ENCODE assay signal across 1 cellular context in the genomic region with DNA sequence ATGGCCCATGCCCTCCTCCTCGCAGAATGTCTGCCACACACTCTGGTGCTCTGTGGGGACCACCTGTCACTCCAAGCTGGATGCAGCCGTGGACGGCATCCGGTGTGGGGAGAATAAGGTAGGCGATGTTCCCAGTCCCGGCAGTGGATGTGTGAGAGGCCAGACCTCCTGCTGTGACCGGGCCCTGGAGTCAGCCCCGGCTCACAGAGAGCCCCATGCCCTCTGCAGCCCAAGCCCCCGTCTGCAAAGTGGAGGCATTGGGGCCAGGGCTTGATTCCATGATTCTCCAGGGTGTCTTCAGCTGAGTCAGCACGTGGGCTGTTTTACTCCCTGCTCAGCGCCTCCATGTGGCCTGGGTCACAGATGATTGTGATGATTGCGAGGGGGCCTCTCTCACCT.
TF ChIP-seq lines count a peak whose summit lies in the region.

No MANE protein-coding gene starts in this region.

TF ChIP-seq in HCT116, 20 proteins besides CTCF, POLR2A, EP300 and RAD21 (continued from another document):
- TF ChIP-seq, protein P1, sequence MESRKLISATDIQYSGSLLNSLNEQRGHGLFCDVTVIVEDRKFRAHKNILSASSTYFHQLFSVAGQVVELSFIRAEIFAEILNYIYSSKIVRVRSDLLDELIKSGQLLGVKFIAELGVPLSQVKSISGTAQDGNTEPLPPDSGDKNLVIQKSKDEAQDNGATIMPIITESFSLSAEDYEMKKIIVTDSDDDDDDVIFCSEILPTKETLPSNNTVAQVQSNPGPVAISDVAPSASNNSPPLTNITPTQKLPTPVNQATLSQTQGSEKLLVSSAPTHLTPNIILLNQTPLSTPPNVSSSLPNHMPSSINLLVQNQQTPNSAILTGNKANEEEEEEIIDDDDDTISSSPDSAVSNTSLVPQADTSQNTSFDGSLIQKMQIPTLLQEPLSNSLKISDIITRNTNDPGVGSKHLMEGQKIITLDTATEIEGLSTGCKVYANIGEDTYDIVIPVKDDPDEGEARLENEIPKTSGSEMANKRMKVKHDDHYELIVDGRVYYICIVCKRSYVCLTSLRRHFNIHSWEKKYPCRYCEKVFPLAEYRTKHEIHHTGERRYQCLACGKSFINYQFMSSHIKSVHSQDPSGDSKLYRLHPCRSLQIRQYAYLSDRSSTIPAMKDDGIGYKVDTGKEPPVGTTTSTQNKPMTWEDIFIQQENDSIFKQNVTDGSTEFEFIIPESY (IDR thresholded peaks at IDR 0.05; ENCODE audit: extremely low read depth, insufficient replicate concordance, low read length): no peak
- no peak for TF ChIP-seq EZH2phosphoT487 (IDR thresholded peaks at IDR 0.05; ENCODE audit: borderline replicate concordance)
- no peak for TF ChIP-seq ELF1 (IDR thresholded peaks at IDR 0.05; ENCODE audit: borderline replicate concordance, low read depth)
- no peak for TF ChIP-seq JUND (IDR thresholded peaks at IDR 0.05)
- TF ChIP-seq POLR2AphosphoS5 (IDR thresholded peaks at IDR 0.05; ENCODE audit: low read depth, low read length): no peak
- TF ChIP-seq EGR1 (IDR thresholded peaks at IDR 0.05; ENCODE audit: low read depth): no peak
- TF ChIP-seq YY1 (IDR thresholded peaks at IDR 0.05; ENCODE audit: extremely low read depth, insufficient replicate concordance, low read depth, low read length): no peak
- no peak for TF ChIP-seq CBX3 (IDR thresholded peaks at IDR 0.05; ENCODE audit: low read depth)
- TF ChIP-seq, protein P2, sequence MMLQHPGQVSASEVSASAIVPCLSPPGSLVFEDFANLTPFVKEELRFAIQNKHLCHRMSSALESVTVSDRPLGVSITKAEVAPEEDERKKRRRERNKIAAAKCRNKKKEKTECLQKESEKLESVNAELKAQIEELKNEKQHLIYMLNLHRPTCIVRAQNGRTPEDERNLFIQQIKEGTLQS (IDR thresholded peaks at IDR 0.05): no peak
- TF ChIP-seq FOSL1 (IDR thresholded peaks at IDR 0.05; ENCODE audit: low read depth): no peak
- TF ChIP-seq, protein P3, sequence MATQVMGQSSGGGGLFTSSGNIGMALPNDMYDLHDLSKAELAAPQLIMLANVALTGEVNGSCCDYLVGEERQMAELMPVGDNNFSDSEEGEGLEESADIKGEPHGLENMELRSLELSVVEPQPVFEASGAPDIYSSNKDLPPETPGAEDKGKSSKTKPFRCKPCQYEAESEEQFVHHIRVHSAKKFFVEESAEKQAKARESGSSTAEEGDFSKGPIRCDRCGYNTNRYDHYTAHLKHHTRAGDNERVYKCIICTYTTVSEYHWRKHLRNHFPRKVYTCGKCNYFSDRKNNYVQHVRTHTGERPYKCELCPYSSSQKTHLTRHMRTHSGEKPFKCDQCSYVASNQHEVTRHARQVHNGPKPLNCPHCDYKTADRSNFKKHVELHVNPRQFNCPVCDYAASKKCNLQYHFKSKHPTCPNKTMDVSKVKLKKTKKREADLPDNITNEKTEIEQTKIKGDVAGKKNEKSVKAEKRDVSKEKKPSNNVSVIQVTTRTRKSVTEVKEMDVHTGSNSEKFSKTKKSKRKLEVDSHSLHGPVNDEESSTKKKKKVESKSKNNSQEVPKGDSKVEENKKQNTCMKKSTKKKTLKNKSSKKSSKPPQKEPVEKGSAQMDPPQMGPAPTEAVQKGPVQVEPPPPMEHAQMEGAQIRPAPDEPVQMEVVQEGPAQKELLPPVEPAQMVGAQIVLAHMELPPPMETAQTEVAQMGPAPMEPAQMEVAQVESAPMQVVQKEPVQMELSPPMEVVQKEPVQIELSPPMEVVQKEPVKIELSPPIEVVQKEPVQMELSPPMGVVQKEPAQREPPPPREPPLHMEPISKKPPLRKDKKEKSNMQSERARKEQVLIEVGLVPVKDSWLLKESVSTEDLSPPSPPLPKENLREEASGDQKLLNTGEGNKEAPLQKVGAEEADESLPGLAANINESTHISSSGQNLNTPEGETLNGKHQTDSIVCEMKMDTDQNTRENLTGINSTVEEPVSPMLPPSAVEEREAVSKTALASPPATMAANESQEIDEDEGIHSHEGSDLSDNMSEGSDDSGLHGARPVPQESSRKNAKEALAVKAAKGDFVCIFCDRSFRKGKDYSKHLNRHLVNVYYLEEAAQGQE (IDR thresholded peaks at IDR 0.05; ENCODE audit: low read depth): no peak
